Comparison of ENCODE assay signal across 22 cellular contexts in the genomic region with DNA sequence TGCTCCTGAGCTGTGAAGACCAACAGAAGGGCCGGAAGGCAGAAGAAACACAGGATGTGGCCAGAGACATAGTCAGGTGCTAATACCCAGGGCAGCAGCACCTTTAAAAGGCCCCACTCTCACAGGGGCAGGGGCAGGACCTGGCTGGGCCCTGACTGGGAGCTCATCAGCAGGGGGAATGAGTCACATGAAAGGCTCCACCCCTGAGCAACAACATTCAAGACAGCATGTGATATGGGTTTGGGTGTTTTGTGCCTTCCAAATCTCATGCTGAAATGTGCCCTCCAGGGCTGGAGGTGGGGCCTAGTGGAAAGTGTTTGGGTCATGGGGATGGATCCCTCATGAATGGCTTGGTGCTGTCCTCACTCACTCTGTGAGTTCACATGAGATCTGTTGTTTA.
A peak's percentile ranks its signal among the peaks of the same experiment; 100 is the strongest.
DNase-seq lines count a peak whose midpoint lies in the region; ATAC-seq and TF ChIP-seq lines count a peak whose summit lies in the region.
"Had no signal": no experiment of that assay in that cellular context is flagged by ENCODE, and none has a peak within 500 bp of the region (broad histone marks: within the 10 kb centered on the region; RNA-seq: fewer than 3 reads in every experiment).

No MANE protein-coding gene starts in this region.

- POLR2A ChIA-PET in CD8-positive, alpha-beta T cell (lab: Charles Lee), result no interaction called here

- peaks cover 4% of the 10 kb centered on the region for H3K9me3 Mint-ChIP-seq in CD8-positive, alpha-beta T cell
- H3K9me3 Mint-ChIP-seq: T-helper 2 cell treated with Interferon-gamma antibody and Interleukin-4, amounts not matched to agents 5 μg/mL and 100 μg/mL, for 36 hours had no signal

- H3K27ac ChIP-seq in CD8-positive, alpha-beta T cell (ENCODE audit: low read depth, low read length), result no peak overlapping the region
- H3K27ac ChIP-seq: GM23248, heart left ventricle, PC-9, SJCRH30, tibial nerve had no signal

- CTCF ChIA-PET in CD8-positive, alpha-beta T cell (lab: Charles Lee), result no interaction called here

- H3K4me3 Mint-ChIP-seq in CD8-positive, alpha-beta T cell, result no peak overlapping the region
- H3K4me3 Mint-ChIP-seq in T-helper 17 cell, result no peak overlapping the region
- H3K4me3 Mint-ChIP-seq: activated B cell treated with CpG ODN at 0.5 μM for 24 hours; activated naive CD4-positive, alpha-beta T cell treated with anti-CD3 and anti-CD28 coated beads, Interleukin-2, amount 50 U/mL, for 24 hours; endodermal cell; T-helper 2 cell treated with Interferon-gamma antibody and Interleukin-4, amounts not matched to agents 5 μg/mL and 100 μg/mL, for 36 hours had no signal

- no peaks in the 10 kb centered on the region for H3K36me3 Mint-ChIP-seq in CD8-positive, alpha-beta T cell
- H3K36me3 Mint-ChIP-seq in T-helper 17 cell (ENCODE audit: low read depth), result no peaks in the 10 kb centered on the region

- peak; percentile 29 for ATAC-seq in CD8-positive, alpha-beta T cell
- ATAC-seq in T-helper 17 cell (no peak), mucosa of descending colon (peak; percentile 34), GM18517 (IDR thresholded peaks at IDR 0.05; ENCODE audit: unreplicated experiment) (no peak)
- ATAC-seq: heart left ventricle had no signal

- H3K27me3 ChIP-seq in CD8-positive, alpha-beta T cell (ENCODE audit: insufficient read depth, low read length), result no peaks in the 10 kb centered on the region
- H3K27me3 ChIP-seq: heart left ventricle, SJCRH30, tibial nerve had no signal

- in situ Hi-C loops in GM13976 (cut with MboI; ENCODE audit: low sequenced_read_pairs, unreplicated experiment), result no loop called here

- intact Hi-C loops in CD8-positive, alpha-beta T cell (cut with DNase I, micrococcal nuclease), result no loop called here
- intact Hi-C loops in mucosa of descending colon (cut with DNase I, micrococcal nuclease), result no loop called here

- H3K4me1 Mint-ChIP-seq in CD8-positive, alpha-beta T cell (ENCODE audit: low read depth), result peaks cover 13% of the 10 kb centered on the region
- peaks cover 7% of the 10 kb centered on the region for H3K4me1 Mint-ChIP-seq in T-helper 17 cell
- H3K4me1 Mint-ChIP-seq: activated B cell treated with CpG ODN at 0.5 μM for 24 hours had no signal

- peak; percentile 25 for DNase-seq in A172 (ENCODE audit: low spot score)
- DNase-seq in CD8-positive, alpha-beta T cell, result peak in 1 of 7 experiments; percentile 13
- DNase-seq in T-helper 17 cell, result no peak
- DNase-seq in mucosa of descending colon, result no peak
- no peak for DNase-seq in GM13976 (ENCODE audit: low spot score)
- DNase-seq in LoVo (ENCODE audit: low spot score), result no peak
- DNase-seq: activated B cell treated with CpG ODN at 0.5 μM for 24 hours; endodermal cell; GM23248; heart left ventricle; Kasumi-1; NCI-H1417; NCI-H69; occipital lobe; PC-9; SJCRH30; stimulated activated CD4-positive, alpha-beta T cell treated with anti-CD3 and anti-CD28 coated beads, Interleukin-15, amount 100 ng/mL, for 24 hours; stimulated activated naive CD4-positive, alpha-beta T cell had no signal

- H3K27ac Mint-ChIP-seq in CD8-positive, alpha-beta T cell, result no peak overlapping the region
- H3K27ac Mint-ChIP-seq in T-helper 17 cell, result peak overlapping the region; percentile 4
- H3K27ac Mint-ChIP-seq: activated B cell treated with CpG ODN at 0.5 μM for 24 hours; activated naive CD4-positive, alpha-beta T cell treated with anti-CD3 and anti-CD28 coated beads, Interleukin-2, amount 50 U/mL, for 24 hours; endodermal cell; T-helper 2 cell treated with Interferon-gamma antibody and Interleukin-4, amounts not matched to agents 5 μg/mL and 100 μg/mL, for 36 hours had no signal

- H3K4me3 ChIP-seq in CD8-positive, alpha-beta T cell (ENCODE audit: low read depth, low read length), result no peak overlapping the region
- H3K4me3 ChIP-seq in mucosa of descending colon, result no peak overlapping the region
- H3K4me3 ChIP-seq: GM23248, heart left ventricle, PC-9, SJCRH30, tibial nerve had no signal

- H3K27me3 Mint-ChIP-seq in CD8-positive, alpha-beta T cell (ENCODE audit: low read depth), result no peaks in the 10 kb centered on the region
- H3K27me3 Mint-ChIP-seq in T-helper 17 cell, result no peaks in the 10 kb centered on the region
- H3K27me3 Mint-ChIP-seq: activated naive CD4-positive, alpha-beta T cell treated with anti-CD3 and anti-CD28 coated beads, Interleukin-2, amount 50 U/mL, for 24 hours had no signal

- no peaks in the 10 kb centered on the region for H3K9me3 ChIP-seq in CD8-positive, alpha-beta T cell (ENCODE audit: low read length)
- H3K9me3 ChIP-seq in T-helper 17 cell (ENCODE audit: control insufficient read depth, low read length, poor library complexity, severe bottlenecking) (no peaks in the 10 kb centered on the region), mucosa of descending colon (no peaks in the 10 kb centered on the region)
- H3K9me3 ChIP-seq: heart left ventricle, SJCRH30, tibial nerve had no signal

- H3K36me3 ChIP-seq in CD8-positive, alpha-beta T cell (ENCODE audit: insufficient read depth, low read length), result no peaks in the 10 kb centered on the region
- no peaks in the 10 kb centered on the region for H3K36me3 ChIP-seq in mucosa of descending colon (ENCODE audit: low read depth)
- H3K36me3 ChIP-seq: heart left ventricle, SJCRH30, tibial nerve had no signal

- peaks cover 5% of the 10 kb centered on the region for H3K4me1 ChIP-seq in CD8-positive, alpha-beta T cell (ENCODE audit: insufficient read depth, low read length)
- H3K4me1 ChIP-seq in mucosa of descending colon (ENCODE audit: low read depth), result no peaks in the 10 kb centered on the region

- no peak for TF ChIP-seq CTCF in CD8-positive, alpha-beta T cell (IDR thresholded peaks at IDR 0.05)
- TF ChIP-seq CTCF in mucosa of descending colon (IDR thresholded peaks at IDR 0.05), result no peak
- TF ChIP-seq CTCF in GM13976 (IDR thresholded peaks at IDR 0.05; ENCODE audit: borderline replicate concordance, control extremely low read depth, extremely low read depth, insufficient read depth, missing control alignments), result no peak

Comparison
In these comparisons a context has a peak if more than half of its experiments do, and no peak if none do; other contexts are left out.
1. ATAC-seq: peak in CD8-positive, alpha-beta T cell (single experiment) and mucosa of descending colon (single experiment); none in T-helper 17 cell (single experiment) and GM18517 (single experiment).